ENCODE assay signal across 12 cellular contexts in genomic region chr17:21407752-21408151, GRCh38. TPM values are rescaled to one million over a fixed set of nuclear protein-coding genes. Genes with fewer than 3 reads are reported as not detected.
"Had no signal": no experiment of that assay in that cellular context is flagged by ENCODE, and none has a peak within 500 bp of the region (broad histone marks: within the 10 kb centered on the region; RNA-seq: fewer than 3 reads in every experiment).

No MANE protein-coding gene starts in this region.

RNA-seq across cellular contexts. Expression of gene KCNJ12, which starts 31.6 kb away (rescaled TPM):
- total RNA-seq: activated B cell treated with CpG ODN at 0.5 μM for 24 hours; activated CD4-positive, alpha-beta memory T cell treated with anti-CD3 and anti-CD28 coated beads for 36 hours; activated CD4-positive, alpha-beta memory T cell treated with anti-CD3 and anti-CD28 coated beads, Interleukin-2, amount 10 ng/mL, durations not matched to agents 7 days and 5 days; activated CD4-positive, alpha-beta T cell treated with anti-CD3 and anti-CD28 coated beads for 36 hours; activated CD4-positive, alpha-beta T cell treated with anti-CD3 and anti-CD28 coated beads, Interleukin-2, amount 10 ng/mL, durations not matched to agents 24 days and 14 days; activated CD4-positive, alpha-beta T cell treated with anti-CD3 and anti-CD28 coated beads, Interleukin-2, amount 10 ng/mL, durations not matched to agents 7 days and 5 days; activated CD8-positive, alpha-beta memory T cell treated with anti-CD3 and anti-CD28 coated beads for 36 hours; activated CD8-positive, alpha-beta memory T cell treated with anti-CD3 and anti-CD28 coated beads, Interleukin-2, amount 10 ng/mL, durations not matched to agents 7 days and 5 days; activated CD8-positive, alpha-beta T cell treated with anti-CD3 and anti-CD28 coated beads for 36 hours; activated CD8-positive, alpha-beta T cell treated with anti-CD3 and anti-CD28 coated beads, Interleukin-2, amount 10 ng/mL, durations not matched to agents 7 days and 5 days; T-helper 1 cell treated with Interleukin-12 subunit alpha and Interleukin-12 subunit beta and Interleukin-4 antibody, amounts not matched to agents 30 ng/mL and 1 ng/mL, for 36 hours; T-helper 2 cell treated with Interferon-gamma antibody and Interleukin-4, amounts not matched to agents 100 ng/mL and 5 ng/mL, for 36 hours had no signal
